In genomic region chr13:23467048-23467931, GRCh38 we compare ENCODE assay signal across 11 cellular contexts. TPM values are rescaled to one million over a fixed set of nuclear protein-coding genes. Genes with fewer than 3 reads are reported as not detected.
DNase-seq lines count a peak whose midpoint lies in the region; ATAC-seq, FAIRE-seq and TF ChIP-seq lines count a peak whose summit lies in the region.
"Had no signal": no experiment of that assay in that cellular context is flagged by ENCODE, and none has a peak within 500 bp of the region (broad histone marks: within the 10 kb centered on the region; RNA-seq: fewer than 3 reads in every experiment).

No MANE protein-coding gene starts in this region.

- peaks cover 7% of the 10 kb centered on the region for H3K4me1 ChIP-seq in lower lobe of right lung

- H3K4me3 ChIP-seq in lower lobe of right lung: peak overlapping the region; percentile 60

- TF ChIP-seq CTCF in activated CD8-positive, alpha-beta T cell treated with anti-CD3 and anti-CD28 coated beads for 36 hours (IDR thresholded peaks at IDR 0.05): peak; percentile 5
- TF ChIP-seq CTCF in lower lobe of right lung (IDR thresholded peaks at IDR 0.05): no peak
- TF ChIP-seq CTCF in type B pancreatic cell (conservative IDR thresholded peaks at IDR 0.05): no peak

- TF ChIP-seq POLR2A in H54 (IDR thresholded peaks at IDR 0.05; ENCODE audit: low read depth, low read length): no peak
- no peak for TF ChIP-seq POLR2A in erythroblast (IDR thresholded peaks at IDR 0.05; ENCODE audit: low read length)

- POLR2A ChIA-PET in activated CD8-positive, alpha-beta T cell treated with anti-CD3 and anti-CD28 coated beads for 36 hours (lab: Charles Lee): interaction anchor here (1.2 kb wide), 1 partner anchor 144 kb away, joined by 4 read pairs; no protein-coding TSS in a partner anchor
- POLR2A ChIA-PET in activated CD8-positive, alpha-beta T cell treated with anti-CD3 and anti-CD28 coated beads, Interleukin-2, amount 10 ng/mL, durations not matched to agents 7 days and 5 days (lab: Charles Lee): no interaction called here

- H3K9me3 ChIP-seq in lower lobe of right lung: no peaks in the 10 kb centered on the region
- H3K9me3 ChIP-seq: thyroid gland had no signal

- CTCF ChIA-PET in activated CD8-positive, alpha-beta T cell treated with anti-CD3 and anti-CD28 coated beads for 36 hours (lab: Charles Lee): interaction anchor here (0.7 to 1.3 kb wide), 18 partner anchors 15 to 494 kb away, joined by 3 to 10 read pairs (median 3); no protein-coding TSS in a partner anchor
- CTCF ChIA-PET in activated CD8-positive, alpha-beta T cell treated with anti-CD3 and anti-CD28 coated beads, Interleukin-2, amount 10 ng/mL, durations not matched to agents 7 days and 5 days (lab: Charles Lee): interaction anchor here (0.9 to 2.8 kb wide), 9 partner anchors 15 to 449 kb away, joined by 3 to 16 read pairs (median 4); partner anchors contain the start of gene MIPEP

- FAIRE-seq in H54 (lab: Jason Lieb, UNC): no peak

- peaks cover 6% of the 10 kb centered on the region for H3K4me1 Mint-ChIP-seq in activated CD8-positive, alpha-beta T cell treated with anti-CD3 and anti-CD28 coated beads for 36 hours (ENCODE audit: low read depth)
- peaks cover 8% of the 10 kb centered on the region for H3K4me1 Mint-ChIP-seq in activated CD8-positive, alpha-beta T cell treated with anti-CD3 and anti-CD28 coated beads, Interleukin-2, amount 10 ng/mL, durations not matched to agents 7 days and 5 days (ENCODE audit: low read depth)
- H3K4me1 Mint-ChIP-seq in activated T-helper 2 cell treated with anti-CD3 and anti-CD28 coated beads, Interferon-gamma antibody, Interleukin-2, Interleukin-4, amounts not matched to agents 10 μg/mL and 5 μg/mL and 100 μg/mL, durations not matched to agents 14 hours and 24 hours and 36 hours (ENCODE audit: low read depth): peaks cover 17% of the 10 kb centered on the region
- peaks cover 41% of the 10 kb centered on the region for H3K4me1 Mint-ChIP-seq in type B pancreatic cell (ENCODE audit: unreplicated experiment)

- no peaks in the 10 kb centered on the region for H3K27me3 ChIP-seq in lower lobe of right lung (ENCODE audit: low read depth)
- H3K27me3 ChIP-seq: thyroid gland had no signal

- H3K27ac Mint-ChIP-seq in activated CD8-positive, alpha-beta T cell treated with anti-CD3 and anti-CD28 coated beads for 36 hours: no peak overlapping the region
- no peak overlapping the region for H3K27ac Mint-ChIP-seq in activated CD8-positive, alpha-beta T cell treated with anti-CD3 and anti-CD28 coated beads, Interleukin-2, amount 10 ng/mL, durations not matched to agents 7 days and 5 days
- no peak overlapping the region for H3K27ac Mint-ChIP-seq in activated T-helper 2 cell treated with anti-CD3 and anti-CD28 coated beads, Interferon-gamma antibody, Interleukin-2, Interleukin-4, amounts not matched to agents 10 μg/mL and 5 μg/mL and 100 μg/mL, durations not matched to agents 14 hours and 24 hours and 36 hours
- H3K27ac Mint-ChIP-seq in type B pancreatic cell: peak overlapping the region; percentile 7

- intact Hi-C loops in activated CD8-positive, alpha-beta T cell treated with anti-CD3 and anti-CD28 coated beads for 36 hours (cut with micrococcal nuclease): loop anchor here (2.0 kb wide), 1 partner anchor 404 kb away; no protein-coding TSS in a partner anchor
- intact Hi-C loops in activated T-helper 2 cell treated with anti-CD3 and anti-CD28 coated beads, Interferon-gamma antibody, Interleukin-2, Interleukin-4, amounts not matched to agents 10 μg/mL and 5 μg/mL and 100 μg/mL, durations not matched to agents 14 hours and 24 hours and 36 hours (cut with micrococcal nuclease): loop anchor here (5.0 to 10.0 kb wide), 4 partner anchors 110 to 420 kb away; partner anchors contain the start of gene MIPEP
- intact Hi-C loops in lower lobe of right lung (cut with DNase I): loop anchor here (10.0 kb wide), 1 partner anchor 408 kb away; no protein-coding TSS in a partner anchor

- ATAC-seq in activated CD8-positive, alpha-beta T cell treated with anti-CD3 and anti-CD28 coated beads for 36 hours: no peak
- no peak for ATAC-seq in activated CD8-positive, alpha-beta T cell treated with anti-CD3 and anti-CD28 coated beads, Interleukin-2, amount 10 ng/mL, durations not matched to agents 7 days and 5 days
- no peak for ATAC-seq in lower lobe of right lung
- no peak for ATAC-seq in HG03521 (IDR thresholded peaks at IDR 0.05; ENCODE audit: unreplicated experiment)

- no peak overlapping the region for H3K4me3 Mint-ChIP-seq in activated CD8-positive, alpha-beta T cell treated with anti-CD3 and anti-CD28 coated beads for 36 hours
- no peak overlapping the region for H3K4me3 Mint-ChIP-seq in activated CD8-positive, alpha-beta T cell treated with anti-CD3 and anti-CD28 coated beads, Interleukin-2, amount 10 ng/mL, durations not matched to agents 7 days and 5 days
- peak overlapping the region; percentile 10 for H3K4me3 Mint-ChIP-seq in activated T-helper 2 cell treated with anti-CD3 and anti-CD28 coated beads, Interferon-gamma antibody, Interleukin-2, Interleukin-4, amounts not matched to agents 10 μg/mL and 5 μg/mL and 100 μg/mL, durations not matched to agents 14 hours and 24 hours and 36 hours (ENCODE audit: low read depth)
- H3K4me3 Mint-ChIP-seq in type B pancreatic cell: peak overlapping the region; percentile 71

- no peaks in the 10 kb centered on the region for H3K36me3 ChIP-seq in lower lobe of right lung
- H3K36me3 ChIP-seq: thyroid gland had no signal

- H3K27ac ChIP-seq in lower lobe of right lung: peak overlapping the region; percentile 79
- H3K27ac ChIP-seq: epithelial cell of prostate had no signal

- peaks cover 8% of the 10 kb centered on the region for H3K27me3 Mint-ChIP-seq in activated CD8-positive, alpha-beta T cell treated with anti-CD3 and anti-CD28 coated beads for 36 hours
- peaks cover 15% of the 10 kb centered on the region for H3K27me3 Mint-ChIP-seq in activated CD8-positive, alpha-beta T cell treated with anti-CD3 and anti-CD28 coated beads, Interleukin-2, amount 10 ng/mL, durations not matched to agents 7 days and 5 days (ENCODE audit: low read depth)
- H3K27me3 Mint-ChIP-seq in activated T-helper 2 cell treated with anti-CD3 and anti-CD28 coated beads, Interferon-gamma antibody, Interleukin-2, Interleukin-4, amounts not matched to agents 10 μg/mL and 5 μg/mL and 100 μg/mL, durations not matched to agents 14 hours and 24 hours and 36 hours (ENCODE audit: low read depth): peaks cover 41% of the 10 kb centered on the region
- H3K27me3 Mint-ChIP-seq in type B pancreatic cell: peaks cover 3% of the 10 kb centered on the region

- no peaks in the 10 kb centered on the region for H3K36me3 Mint-ChIP-seq in activated CD8-positive, alpha-beta T cell treated with anti-CD3 and anti-CD28 coated beads for 36 hours (ENCODE audit: low read depth)
- H3K36me3 Mint-ChIP-seq in activated CD8-positive, alpha-beta T cell treated with anti-CD3 and anti-CD28 coated beads, Interleukin-2, amount 10 ng/mL, durations not matched to agents 7 days and 5 days (ENCODE audit: low read depth): no peaks in the 10 kb centered on the region
- no peaks in the 10 kb centered on the region for H3K36me3 Mint-ChIP-seq in activated T-helper 2 cell treated with anti-CD3 and anti-CD28 coated beads, Interferon-gamma antibody, Interleukin-2, Interleukin-4, amounts not matched to agents 10 μg/mL and 5 μg/mL and 100 μg/mL, durations not matched to agents 14 hours and 24 hours and 36 hours (ENCODE audit: low read depth)
- H3K36me3 Mint-ChIP-seq in type B pancreatic cell: no peaks in the 10 kb centered on the region

- H3K9me3 Mint-ChIP-seq in activated CD8-positive, alpha-beta T cell treated with anti-CD3 and anti-CD28 coated beads for 36 hours: no peaks in the 10 kb centered on the region
- H3K9me3 Mint-ChIP-seq in activated CD8-positive, alpha-beta T cell treated with anti-CD3 and anti-CD28 coated beads, Interleukin-2, amount 10 ng/mL, durations not matched to agents 7 days and 5 days (ENCODE audit: insufficient read depth): no peaks in the 10 kb centered on the region
- H3K9me3 Mint-ChIP-seq in activated T-helper 2 cell treated with anti-CD3 and anti-CD28 coated beads, Interferon-gamma antibody, Interleukin-2, Interleukin-4, amounts not matched to agents 10 μg/mL and 5 μg/mL and 100 μg/mL, durations not matched to agents 14 hours and 24 hours and 36 hours: no peaks in the 10 kb centered on the region
- no peaks in the 10 kb centered on the region for H3K9me3 Mint-ChIP-seq in type B pancreatic cell
- H3K9me3 Mint-ChIP-seq: activated T-cell treated with anti-CD3 and anti-CD28 coated beads, Interleukin-2, amount 50 U/mL, for 4 hours had no signal

- no peak for DNase-seq in activated CD8-positive, alpha-beta T cell treated with anti-CD3 and anti-CD28 coated beads for 36 hours
- DNase-seq in activated CD8-positive, alpha-beta T cell treated with anti-CD3 and anti-CD28 coated beads, Interleukin-2, amount 10 ng/mL, durations not matched to agents 7 days and 5 days: no peak
- no peak for DNase-seq in activated T-helper 2 cell treated with anti-CD3 and anti-CD28 coated beads, Interferon-gamma antibody, Interleukin-2, Interleukin-4, amounts not matched to agents 10 μg/mL and 5 μg/mL and 100 μg/mL, durations not matched to agents 14 hours and 24 hours and 36 hours (ENCODE audit: low spot score)
- DNase-seq in lower lobe of right lung (no peak), type B pancreatic cell (ENCODE audit: extremely low spot score, unreplicated experiment) (no peak), H54 (ENCODE audit: insufficient read length, low spot score) (no peak), erythroblast (lab: John Stamatoyannopoulos, UW) (no peak)

RNA-seq across cellular contexts. Expression of gene SACS, which starts 33.8 kb away (rescaled TPM):
- 10 to 100 TPM; 39.2 to 46.4 TPM for total RNA-seq in activated CD8-positive, alpha-beta T cell treated with anti-CD3 and anti-CD28 coated beads for 36 hours
- total RNA-seq in activated CD8-positive, alpha-beta T cell treated with anti-CD3 and anti-CD28 coated beads, Interleukin-2, amount 10 ng/mL, durations not matched to agents 7 days and 5 days: 10 to 100 TPM; 30.6 to 32.4 TPM
- total RNA-seq in activated T-helper 2 cell treated with anti-CD3 and anti-CD28 coated beads, Interferon-gamma antibody, Interleukin-2, Interleukin-4, amounts not matched to agents 10 μg/mL and 5 μg/mL and 100 μg/mL, durations not matched to agents 14 hours and 24 hours and 36 hours: 34.0 and 34.3 TPM in 2 replicates
- 6.7 TPM for total RNA-seq in lower lobe of right lung
- 17.0 and 49.6 TPM in 2 replicates for total RNA-seq in type B pancreatic cell (ENCODE audit: low replicate concordance)

Comparison
In these comparisons a context has a peak if more than half of its experiments do, and no peak if none do; other contexts are left out.
1. H3K4me3 Mint-ChIP-seq: peak in activated T-helper 2 cell treated with anti-CD3 and anti-CD28 coated beads, Interferon-gamma antibody, Interleukin-2, Interleukin-4, amounts not matched to agents 10 μg/mL and 5 μg/mL and 100 μg/mL, durations not matched to agents 14 hours and 24 hours and 36 hours (single experiment) and type B pancreatic cell (single experiment); none in activated CD8-positive, alpha-beta T cell treated with anti-CD3 and anti-CD28 coated beads for 36 hours (single experiment) and activated CD8-positive, alpha-beta T cell treated with anti-CD3 and anti-CD28 coated beads, Interleukin-2, amount 10 ng/mL, durations not matched to agents 7 days and 5 days (single experiment).